In genomic region chr6:33763483-33763882, GRCh38 we compare ENCODE assay signal across 22 cellular contexts. TPM values are rescaled to one million over a fixed set of nuclear protein-coding genes. Genes with fewer than 3 reads are reported as not detected.
DNase-seq lines count a peak whose midpoint lies in the region; ATAC-seq, FAIRE-seq and TF ChIP-seq lines count a peak whose summit lies in the region.
"Had no signal": no experiment of that assay in that cellular context is flagged by ENCODE, and none has a peak within 500 bp of the region (broad histone marks: within the 10 kb centered on the region; RNA-seq: fewer than 3 reads in every experiment).

No MANE protein-coding gene starts in this region.

- no peak overlapping the region for H3K9ac ChIP-seq in mesenchymal stem cell (ENCODE audit: low read length)

- WGBS in mesenchymal stem cell = 59% methylated on average over 6 of the region's 6 CpGs

- H3K27ac ChIP-seq in mesenchymal stem cell (ENCODE audit: low read length, poor library complexity, severe bottlenecking) (no peak overlapping the region), osteoblast (ENCODE audit: low read depth, low read length) (no peak overlapping the region)

- H3K4me3 ChIP-seq in bronchial epithelial cell (ENCODE audit: low read depth, low read length) (no peak overlapping the region), mesenchymal stem cell (ENCODE audit: insufficient read depth in 1 of 2, low read depth in 1 of 2, low read length in 2 of 2) (no peak overlapping the region), osteoblast (ENCODE audit: insufficient read depth, low read length) (no peak overlapping the region)
- H3K4me3 ChIP-seq: GM12878, GM23338 had no signal

- DNase-seq in bronchial epithelial cell (ENCODE audit: low read depth) (no peak), mesenchymal stem cell (no peak), osteoblast (ENCODE audit: insufficient read length, low spot score, missing footprints) (peak; percentile 19), DMS114 treated with DMSO at 0.1 percent for 48 hours (lab: John Stamatoyannopoulos, UW; ENCODE audit: unreplicated experiment) (no peak)
- DNase-seq in effector CD8-positive, alpha-beta T cell (lab: John Stamatoyannopoulos, UW) = no peak
- DNase-seq: ACHN; AML-193; Calu3; CD8-positive, alpha-beta T cell; DMS53; DND-41; EL; H9; KG1 had no signal

- H4K91ac ChIP-seq in mesenchymal stem cell (ENCODE audit: low read length) = peak overlapping the region; percentile 8

- H2BK15ac ChIP-seq in mesenchymal stem cell (ENCODE audit: low read depth, poor library complexity, severe bottlenecking) = no peak overlapping the region

- H3K9me3 ChIP-seq in mesenchymal stem cell (ENCODE audit: control insufficient read depth, low read length) (peaks cover 8% of the 10 kb centered on the region), osteoblast (ENCODE audit: low read depth, low read length) (no peaks in the 10 kb centered on the region)

- no peak overlapping the region for H3K14ac ChIP-seq in mesenchymal stem cell (ENCODE audit: low read length in 2 of 2)

- H3K4me2 ChIP-seq in mesenchymal stem cell (ENCODE audit: low read length, poor library complexity, severe bottlenecking) = no peak overlapping the region
- H3K4me2 ChIP-seq in osteoblast (ENCODE audit: insufficient read depth, low read length) = no peak overlapping the region
- H3K4me2 ChIP-seq: GM23338 had no signal

- H3K4me1 ChIP-seq in mesenchymal stem cell (ENCODE audit: control insufficient read depth, insufficient read depth, low read depth, low read length) (peaks cover 26% of the 10 kb centered on the region), osteoblast (ENCODE audit: insufficient read depth, low read length) (peaks cover 8% of the 10 kb centered on the region)

- peak; percentile 90 for FAIRE-seq in bronchial epithelial cell (lab: Jason Lieb, UNC)
- FAIRE-seq: A204.1, GM12878 had no signal

- no peak overlapping the region for H2BK120ac ChIP-seq in mesenchymal stem cell (ENCODE audit: low read depth, low read length)

- H3K23ac ChIP-seq in mesenchymal stem cell (ENCODE audit: low read length in 2 of 2) = no peak overlapping the region

- no peaks in the 10 kb centered on the region for H4K20me1 ChIP-seq in osteoblast (ENCODE audit: insufficient read depth, low read length)

- H2AFZ ChIP-seq in mesenchymal stem cell (ENCODE audit: low read depth, low read length) = no peak overlapping the region
- H2AFZ ChIP-seq in osteoblast (ENCODE audit: low read length) = no peak overlapping the region
- H2AFZ ChIP-seq: GM23338 had no signal

- H3K27me3 ChIP-seq in bronchial epithelial cell (ENCODE audit: control insufficient read depth, insufficient read depth, low read length) = no peaks in the 10 kb centered on the region
- peaks cover 0 to 33% of the 10 kb centered on the region in 2 experiments for H3K27me3 ChIP-seq in mesenchymal stem cell (ENCODE audit: control insufficient read depth in 1 of 2, insufficient read depth in 1 of 2, low read length in 2 of 2)
- no peaks in the 10 kb centered on the region for H3K27me3 ChIP-seq in osteoblast (ENCODE audit: insufficient read depth, low read length)

- no peak overlapping the region for H3K4ac ChIP-seq in mesenchymal stem cell (ENCODE audit: low read depth in 1 of 2, low read length in 2 of 2)

- H3K18ac ChIP-seq in mesenchymal stem cell (ENCODE audit: low read depth in 1 of 2, low read length in 2 of 2) = no peak overlapping the region

- no peak for ATAC-seq in HG03571 (IDR thresholded peaks at IDR 0.05; ENCODE audit: unreplicated experiment)
- ATAC-seq: CD8-positive, alpha-beta T cell; GM12878; GM23338 had no signal

- no peak overlapping the region for H4K8ac ChIP-seq in mesenchymal stem cell (ENCODE audit: low read length)

- H3K79me1 ChIP-seq in mesenchymal stem cell (replicated peaks; ENCODE audit: low read length, poor library complexity, severe bottlenecking) = no peaks in the 10 kb centered on the region

- TF ChIP-seq CTCF in bronchial epithelial cell (IDR thresholded peaks at IDR 0.05; ENCODE audit: insufficient read depth, low read length, severe bottlenecking) (no peak), osteoblast (IDR thresholded peaks at IDR 0.05; ENCODE audit: extremely low read depth, low read depth, low read length) (no peak)

- peak overlapping the region; percentile 17 for H2AK5ac ChIP-seq in mesenchymal stem cell (ENCODE audit: low read length, severe bottlenecking)

- H2BK12ac ChIP-seq in mesenchymal stem cell (ENCODE audit: low read length in 2 of 2) = no peak overlapping the region

- no peak overlapping the region for H2BK5ac ChIP-seq in mesenchymal stem cell (ENCODE audit: low read depth, low read length, poor library complexity, severe bottlenecking)

- no peaks in the 10 kb centered on the region for H3K36me3 ChIP-seq in bronchial epithelial cell (ENCODE audit: control insufficient read depth, insufficient read depth, low read length)
- no peaks in the 10 kb centered on the region for H3K36me3 ChIP-seq in mesenchymal stem cell (ENCODE audit: control insufficient read depth in 1 of 2, insufficient read depth in 2 of 2, low read depth in 1 of 2, low read length in 2 of 2)
- no peaks in the 10 kb centered on the region for H3K36me3 ChIP-seq in osteoblast (ENCODE audit: insufficient read depth, low read length)

- H3K79me2 ChIP-seq in osteoblast (ENCODE audit: insufficient read depth, low read length) = no peaks in the 10 kb centered on the region

RNA-seq across cellular contexts. Expression of gene IP6K3, which starts 16.8 kb away (rescaled TPM):
- total RNA-seq in bronchial epithelial cell (under 0.01 and 0.13 TPM in 2 replicates), osteoblast (under 0.01 and 0.29 TPM in 2 replicates)
- polyA plus RNA-seq in mesenchymal stem cell (2013, experiment 1 of 2) = 6.7 TPM
- 6.5 TPM for polyA plus RNA-seq in mesenchymal stem cell (2013, experiment 2 of 2)
- total RNA-seq: Calu3; CD8-positive, alpha-beta T cell; GM12878; HT-29 had no signal
- polyA plus RNA-seq: CD14-positive monocyte had no signal

RNA-seq across cellular contexts. Expression of gene LEMD2, which starts 25.4 kb away (rescaled TPM):
- 62.6 and 66.9 TPM in 2 replicates for total RNA-seq in bronchial epithelial cell
- polyA plus RNA-seq in mesenchymal stem cell (2013, experiment 1 of 2) = 37.2 TPM
- 35.9 TPM for polyA plus RNA-seq in mesenchymal stem cell (2013, experiment 2 of 2)
- 47.4 and 49.2 TPM in 2 replicates for total RNA-seq in osteoblast

RNA-seq across cellular contexts. Expression of gene MLN, which starts 40.3 kb away (rescaled TPM):
- total RNA-seq in bronchial epithelial cell (not detected in 2 replicates), osteoblast (not detected in 2 replicates)
- polyA plus RNA-seq in mesenchymal stem cell (2013, experiment 1 of 2) = not detected
- polyA plus RNA-seq in mesenchymal stem cell (2013, experiment 2 of 2) = not detected
- total RNA-seq: Calu3; CD8-positive, alpha-beta T cell; G401; GM12878; GM23338; H9; HT-29 had no signal
- polyA plus RNA-seq: BJ, CD14-positive monocyte, GM12878, GM23338 had no signal

RNA-seq across cellular contexts. Expression of gene UQCC2, which starts 52.0 kb away (rescaled TPM):
- total RNA-seq in bronchial epithelial cell (47.1 and 49.7 TPM in 2 replicates), osteoblast (15.2 and 20.0 TPM in 2 replicates)
- 101 TPM for polyA plus RNA-seq in mesenchymal stem cell (2013, experiment 1 of 2)
- 111 TPM for polyA plus RNA-seq in mesenchymal stem cell (2013, experiment 2 of 2)
